Comparison of ENCODE assay signal across 1 cellular context in the genomic region with DNA sequence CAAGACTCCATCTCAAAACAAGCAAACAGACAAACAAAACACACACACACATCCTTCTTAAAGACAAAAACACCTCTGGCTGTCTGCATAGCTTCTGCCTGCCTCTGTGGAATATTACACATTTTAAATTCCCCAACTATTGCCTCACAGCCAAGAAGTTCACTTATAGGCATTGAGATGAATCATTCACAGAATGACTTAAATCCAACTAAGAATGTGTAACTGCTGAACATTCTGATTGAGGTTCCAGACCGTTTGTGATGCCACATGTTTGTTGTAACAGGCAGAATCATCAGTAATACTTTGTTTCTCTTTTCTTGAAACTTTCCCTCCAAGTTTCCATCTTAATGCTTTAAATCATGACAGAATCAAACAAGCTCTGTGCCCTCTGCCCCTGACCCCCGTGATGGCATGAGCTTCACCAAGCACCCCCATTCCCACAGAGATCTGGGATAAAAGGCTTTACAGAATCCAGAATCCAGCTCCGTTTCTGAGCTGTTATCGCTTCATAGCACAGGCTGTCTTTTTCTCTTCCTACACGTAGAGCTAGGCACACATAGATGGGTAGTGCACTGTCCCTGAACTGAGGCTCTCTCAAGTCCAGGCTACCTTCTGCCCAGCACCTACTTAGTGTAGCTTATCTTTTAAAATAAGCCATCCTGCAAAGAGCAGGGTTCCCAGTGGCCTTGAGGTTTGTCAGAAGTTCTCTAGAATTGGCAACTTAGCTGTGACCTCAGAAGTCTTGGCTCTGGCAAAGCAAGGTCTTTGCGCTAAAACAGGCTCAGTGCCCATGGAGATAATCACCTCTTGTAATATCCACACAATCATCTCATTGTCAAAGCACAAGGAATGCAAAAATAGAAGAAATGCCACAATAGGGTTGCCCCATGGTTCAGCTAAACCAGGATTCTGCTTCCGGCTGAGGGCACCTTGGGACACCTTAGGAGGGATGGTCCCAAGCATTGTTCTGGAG.
TF ChIP-seq lines count a peak whose summit lies in the region.

No MANE protein-coding gene starts in this region.

TF ChIP-seq in SK-N-SH, 30 proteins besides CTCF, POLR2A, EP300 and RAD21 (continued from another document):
- TF ChIP-seq, protein P1, sequence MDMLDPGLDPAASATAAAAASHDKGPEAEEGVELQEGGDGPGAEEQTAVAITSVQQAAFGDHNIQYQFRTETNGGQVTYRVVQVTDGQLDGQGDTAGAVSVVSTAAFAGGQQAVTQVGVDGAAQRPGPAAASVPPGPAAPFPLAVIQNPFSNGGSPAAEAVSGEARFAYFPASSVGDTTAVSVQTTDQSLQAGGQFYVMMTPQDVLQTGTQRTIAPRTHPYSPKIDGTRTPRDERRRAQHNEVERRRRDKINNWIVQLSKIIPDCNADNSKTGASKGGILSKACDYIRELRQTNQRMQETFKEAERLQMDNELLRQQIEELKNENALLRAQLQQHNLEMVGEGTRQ (IDR thresholded peaks at IDR 0.05; ENCODE audit: borderline replicate concordance, low read depth, low read length) = no peak
- TF ChIP-seq MXI1 (IDR thresholded peaks at IDR 0.05; ENCODE audit: low read depth, low read length) = no peak
- TF ChIP-seq, protein P2, sequence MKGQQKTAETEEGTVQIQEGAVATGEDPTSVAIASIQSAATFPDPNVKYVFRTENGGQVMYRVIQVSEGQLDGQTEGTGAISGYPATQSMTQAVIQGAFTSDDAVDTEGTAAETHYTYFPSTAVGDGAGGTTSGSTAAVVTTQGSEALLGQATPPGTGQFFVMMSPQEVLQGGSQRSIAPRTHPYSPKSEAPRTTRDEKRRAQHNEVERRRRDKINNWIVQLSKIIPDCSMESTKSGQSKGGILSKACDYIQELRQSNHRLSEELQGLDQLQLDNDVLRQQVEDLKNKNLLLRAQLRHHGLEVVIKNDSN (IDR thresholded peaks at IDR 0.05; ENCODE audit: borderline replicate concordance, low read depth) = no peak
- TF ChIP-seq TAF1 (IDR thresholded peaks at IDR 0.05; ENCODE audit: borderline replicate concordance, low read depth, low read length) = no peak
- peak; percentile 91 for TF ChIP-seq TCF12 (IDR thresholded peaks at IDR 0.05)
- TF ChIP-seq, protein P3, sequence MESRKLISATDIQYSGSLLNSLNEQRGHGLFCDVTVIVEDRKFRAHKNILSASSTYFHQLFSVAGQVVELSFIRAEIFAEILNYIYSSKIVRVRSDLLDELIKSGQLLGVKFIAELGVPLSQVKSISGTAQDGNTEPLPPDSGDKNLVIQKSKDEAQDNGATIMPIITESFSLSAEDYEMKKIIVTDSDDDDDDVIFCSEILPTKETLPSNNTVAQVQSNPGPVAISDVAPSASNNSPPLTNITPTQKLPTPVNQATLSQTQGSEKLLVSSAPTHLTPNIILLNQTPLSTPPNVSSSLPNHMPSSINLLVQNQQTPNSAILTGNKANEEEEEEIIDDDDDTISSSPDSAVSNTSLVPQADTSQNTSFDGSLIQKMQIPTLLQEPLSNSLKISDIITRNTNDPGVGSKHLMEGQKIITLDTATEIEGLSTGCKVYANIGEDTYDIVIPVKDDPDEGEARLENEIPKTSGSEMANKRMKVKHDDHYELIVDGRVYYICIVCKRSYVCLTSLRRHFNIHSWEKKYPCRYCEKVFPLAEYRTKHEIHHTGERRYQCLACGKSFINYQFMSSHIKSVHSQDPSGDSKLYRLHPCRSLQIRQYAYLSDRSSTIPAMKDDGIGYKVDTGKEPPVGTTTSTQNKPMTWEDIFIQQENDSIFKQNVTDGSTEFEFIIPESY (IDR thresholded peaks at IDR 0.05; ENCODE audit: borderline replicate concordance, low read depth) = no peak
- no peak for TF ChIP-seq EZH2phosphoT487 (IDR thresholded peaks at IDR 0.05; ENCODE audit: borderline replicate concordance, low read depth)
- no peak for TF ChIP-seq FOXJ3 (CRISPR knock-in tag; IDR thresholded peaks at IDR 0.05)
- TF ChIP-seq, protein P4, sequence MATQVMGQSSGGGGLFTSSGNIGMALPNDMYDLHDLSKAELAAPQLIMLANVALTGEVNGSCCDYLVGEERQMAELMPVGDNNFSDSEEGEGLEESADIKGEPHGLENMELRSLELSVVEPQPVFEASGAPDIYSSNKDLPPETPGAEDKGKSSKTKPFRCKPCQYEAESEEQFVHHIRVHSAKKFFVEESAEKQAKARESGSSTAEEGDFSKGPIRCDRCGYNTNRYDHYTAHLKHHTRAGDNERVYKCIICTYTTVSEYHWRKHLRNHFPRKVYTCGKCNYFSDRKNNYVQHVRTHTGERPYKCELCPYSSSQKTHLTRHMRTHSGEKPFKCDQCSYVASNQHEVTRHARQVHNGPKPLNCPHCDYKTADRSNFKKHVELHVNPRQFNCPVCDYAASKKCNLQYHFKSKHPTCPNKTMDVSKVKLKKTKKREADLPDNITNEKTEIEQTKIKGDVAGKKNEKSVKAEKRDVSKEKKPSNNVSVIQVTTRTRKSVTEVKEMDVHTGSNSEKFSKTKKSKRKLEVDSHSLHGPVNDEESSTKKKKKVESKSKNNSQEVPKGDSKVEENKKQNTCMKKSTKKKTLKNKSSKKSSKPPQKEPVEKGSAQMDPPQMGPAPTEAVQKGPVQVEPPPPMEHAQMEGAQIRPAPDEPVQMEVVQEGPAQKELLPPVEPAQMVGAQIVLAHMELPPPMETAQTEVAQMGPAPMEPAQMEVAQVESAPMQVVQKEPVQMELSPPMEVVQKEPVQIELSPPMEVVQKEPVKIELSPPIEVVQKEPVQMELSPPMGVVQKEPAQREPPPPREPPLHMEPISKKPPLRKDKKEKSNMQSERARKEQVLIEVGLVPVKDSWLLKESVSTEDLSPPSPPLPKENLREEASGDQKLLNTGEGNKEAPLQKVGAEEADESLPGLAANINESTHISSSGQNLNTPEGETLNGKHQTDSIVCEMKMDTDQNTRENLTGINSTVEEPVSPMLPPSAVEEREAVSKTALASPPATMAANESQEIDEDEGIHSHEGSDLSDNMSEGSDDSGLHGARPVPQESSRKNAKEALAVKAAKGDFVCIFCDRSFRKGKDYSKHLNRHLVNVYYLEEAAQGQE (IDR thresholded peaks at IDR 0.05; ENCODE audit: low read depth, low read length) = no peak
- no peak for TF ChIP-seq ELF1 (IDR thresholded peaks at IDR 0.05)
- TF ChIP-seq NFIC (IDR thresholded peaks at IDR 0.05; ENCODE audit: borderline replicate concordance) = peak; percentile 69
- no peak for TF ChIP-seq RFX5 (IDR thresholded peaks at IDR 0.05; ENCODE audit: low read length)
- TF ChIP-seq, protein P5, sequence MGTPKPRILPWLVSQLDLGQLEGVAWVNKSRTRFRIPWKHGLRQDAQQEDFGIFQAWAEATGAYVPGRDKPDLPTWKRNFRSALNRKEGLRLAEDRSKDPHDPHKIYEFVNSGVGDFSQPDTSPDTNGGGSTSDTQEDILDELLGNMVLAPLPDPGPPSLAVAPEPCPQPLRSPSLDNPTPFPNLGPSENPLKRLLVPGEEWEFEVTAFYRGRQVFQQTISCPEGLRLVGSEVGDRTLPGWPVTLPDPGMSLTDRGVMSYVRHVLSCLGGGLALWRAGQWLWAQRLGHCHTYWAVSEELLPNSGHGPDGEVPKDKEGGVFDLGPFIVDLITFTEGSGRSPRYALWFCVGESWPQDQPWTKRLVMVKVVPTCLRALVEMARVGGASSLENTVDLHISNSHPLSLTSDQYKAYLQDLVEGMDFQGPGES (IDR thresholded peaks at IDR 0.05; ENCODE audit: low read depth, low read length) = no peak
- TF ChIP-seq CHD2 (IDR thresholded peaks at IDR 0.05; ENCODE audit: low read length, partially characterized antibody) = no peak
- TF ChIP-seq, protein P6, sequence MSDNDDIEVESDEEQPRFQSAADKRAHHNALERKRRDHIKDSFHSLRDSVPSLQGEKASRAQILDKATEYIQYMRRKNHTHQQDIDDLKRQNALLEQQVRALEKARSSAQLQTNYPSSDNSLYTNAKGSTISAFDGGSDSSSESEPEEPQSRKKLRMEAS (IDR thresholded peaks at IDR 0.05; ENCODE audit: low read depth) = peak; percentile 82; the same call in 1 of the 2 replicates
- no peak for TF ChIP-seq GATA2 (CRISPR knock-in tag; IDR thresholded peaks at IDR 0.05)
- TF ChIP-seq FOSL2 (IDR thresholded peaks at IDR 0.05; ENCODE audit: borderline replicate concordance, low read depth) = peak; percentile 90
- TF ChIP-seq SIN3A (IDR thresholded peaks at IDR 0.05; ENCODE audit: borderline replicate concordance, low read depth, low read length) = 0 out of 2 replicates have a peak, but pooled peaks have one; percentile 71
- TF ChIP-seq FOXM1 (IDR thresholded peaks at IDR 0.05; ENCODE audit: low read depth) = no peak
- TF ChIP-seq GABPA (IDR thresholded peaks at IDR 0.05; ENCODE audit: low read depth) = no peak
- peak; percentile 68; the same call in 1 of the 2 replicates for TF ChIP-seq TEAD4 (IDR thresholded peaks at IDR 0.05; ENCODE audit: borderline replicate concordance, insufficient read depth)
- peak; percentile 82; the same call in 1 of the 2 replicates for TF ChIP-seq POLR2AphosphoS5 (IDR thresholded peaks at IDR 0.05; ENCODE audit: low read depth, low read length)
- TF ChIP-seq, protein P7, sequence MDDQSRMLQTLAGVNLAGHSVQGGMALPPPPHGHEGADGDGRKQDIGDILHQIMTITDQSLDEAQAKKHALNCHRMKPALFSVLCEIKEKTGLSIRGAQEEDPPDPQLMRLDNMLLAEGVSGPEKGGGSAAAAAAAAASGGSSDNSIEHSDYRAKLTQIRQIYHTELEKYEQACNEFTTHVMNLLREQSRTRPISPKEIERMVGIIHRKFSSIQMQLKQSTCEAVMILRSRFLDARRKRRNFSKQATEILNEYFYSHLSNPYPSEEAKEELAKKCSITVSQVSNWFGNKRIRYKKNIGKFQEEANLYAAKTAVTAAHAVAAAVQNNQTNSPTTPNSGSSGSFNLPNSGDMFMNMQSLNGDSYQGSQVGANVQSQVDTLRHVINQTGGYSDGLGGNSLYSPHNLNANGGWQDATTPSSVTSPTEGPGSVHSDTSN (IDR thresholded peaks at IDR 0.05) = peak; percentile 79
- TF ChIP-seq RCOR1 (IDR thresholded peaks at IDR 0.05; ENCODE audit: low read length) = no peak
- no peak for TF ChIP-seq YY1 (IDR thresholded peaks at IDR 0.05; ENCODE audit: low read depth)
- TF ChIP-seq RXRA (IDR thresholded peaks at IDR 0.05; ENCODE audit: borderline replicate concordance, low read depth) = no peak; the same call in 1 of the 2 replicates
- no peak for TF ChIP-seq MEF2A (IDR thresholded peaks at IDR 0.05; ENCODE audit: borderline replicate concordance, low read depth)
- peak; percentile 88 for TF ChIP-seq JUND (IDR thresholded peaks at IDR 0.05)
